Comparison of ENCODE assay signal across 2 cellular contexts in genomic region chr6:139330841-139331500, GRCh38.
TF ChIP-seq lines count a peak whose summit lies in the region.

No MANE protein-coding gene starts in this region.

TF ChIP-seq in SK-N-SH, 30 proteins besides CTCF, POLR2A, EP300 and RAD21 (continued from another document):
- TF ChIP-seq POLR2AphosphoS5 (IDR thresholded peaks at IDR 0.05; ENCODE audit: low read depth, low read length) (no peak), TCF12 (IDR thresholded peaks at IDR 0.05) (no peak), RFX5 (IDR thresholded peaks at IDR 0.05; ENCODE audit: low read length) (no peak), RXRA (IDR thresholded peaks at IDR 0.05; ENCODE audit: borderline replicate concordance, low read depth) (no peak)

TF ChIP-seq in SK-N-SH treated with all-trans-retinoic acid at 6 μM for 48 hours, 23 proteins besides CTCF, POLR2A, EP300 and RAD21 (continued from another document):
- no peak for TF ChIP-seq CSRNP3 (CRISPR knock-in tag; IDR thresholded peaks at IDR 0.05)
- no peak for TF ChIP-seq POU6F1 (CRISPR knock-in tag; IDR thresholded peaks at IDR 0.05; ENCODE audit: borderline replicate concordance, low read depth)
